31 cellular contexts compared by ENCODE assay signal in genomic region chr7:90485734-90486316, GRCh38. TPM values are rescaled to one million over a fixed set of nuclear protein-coding genes. Genes with fewer than 3 reads are reported as not detected.
"Had no signal": no experiment of that assay in that cellular context is flagged by ENCODE, and none has a peak within 500 bp of the region (broad histone marks: within the 10 kb centered on the region; RNA-seq: fewer than 3 reads in every experiment).

No MANE protein-coding gene starts in this region.

- ATAC-seq: body of pancreas, T-cell had no signal

- H3K4me1 ChIP-seq: ascending aorta, body of pancreas, breast epithelium had no signal

- DNase-seq: activated CD4-positive, alpha-beta memory T cell treated with anti-CD3 and anti-CD28 coated beads for 36 hours; activated CD4-positive, alpha-beta T cell treated with anti-CD3 and anti-CD28 coated beads, Interleukin-2, amount 10 ng/mL, durations not matched to agents 7 days and 5 days; activated CD8-positive, alpha-beta memory T cell treated with anti-CD3 and anti-CD28 coated beads, Interleukin-2, amount 50 U/mL, for 4 hours; activated gamma-delta T cell; activated naive CD4-positive, alpha-beta T cell treated with Interleukin-2 at 50 U/mL for 16 hours; activated naive CD8-positive, alpha-beta T cell treated with anti-CD3 and anti-CD28 coated beads, Interleukin-2, amount 10 ng/mL, durations not matched to agents 7 days and 5 days; activated T-cell treated with anti-CD3 and anti-CD28 coated beads for 4 hours; activated T-cell treated with anti-CD3 and anti-CD28 coated beads, Interleukin-2, amount 50 U/mL, for 48 hours; amygdala; body of pancreas; NCI-H1105; NCI-H1417 treated with DMSO at 0.1 percent for 48 hours; NCI-H1930; NCI-H2081 treated with DMSO at 0.1 percent for 48 hours; NCI-H226; NCI-H446 treated with DMSO at 0.1 percent for 48 hours; NCI-H524; NCI-H69; NCI-H82; PC-9; Right ventricle myocardium superior; T-cell; T1000 had no signal

- H3K4me3 ChIP-seq: ascending aorta, body of pancreas, breast epithelium, coronary artery, PC-9 had no signal

- H3K27ac ChIP-seq: ascending aorta, body of pancreas, breast epithelium, coronary artery, PC-9 had no signal

- H3K27me3 ChIP-seq: ascending aorta, body of pancreas, breast epithelium had no signal

- H3K4me2 ChIP-seq: PC-9 had no signal

- FAIRE-seq: RCC 7860 had no signal

- H3K9me3 ChIP-seq: ascending aorta, body of pancreas, breast epithelium had no signal

- H2AFZ ChIP-seq: PC-9 had no signal

- H3K36me3 ChIP-seq: ascending aorta, breast epithelium had no signal

RNA-seq across cellular contexts. Expression of gene PTTG1IP2, which starts 16.4 kb away (rescaled TPM):
- total RNA-seq: activated CD4-positive, alpha-beta memory T cell treated with anti-CD3 and anti-CD28 coated beads for 36 hours; activated CD4-positive, alpha-beta T cell treated with anti-CD3 and anti-CD28 coated beads, Interleukin-2, amount 10 ng/mL, durations not matched to agents 7 days and 5 days; activated naive CD8-positive, alpha-beta T cell treated with anti-CD3 and anti-CD28 coated beads, Interleukin-2, amount 10 ng/mL, durations not matched to agents 7 days and 5 days; ascending aorta; body of pancreas; breast epithelium; cardiac septum; MCF 10A; PC-9; Right ventricle myocardium superior; T-cell; T-helper 2 cell treated with Interferon-gamma antibody and Interleukin-4, amounts not matched to agents 100 ng/mL and 5 ng/mL, for 36 hours had no signal
- polyA plus RNA-seq: adipose tissue had no signal
